8 cellular contexts compared by ENCODE assay signal in the genomic region with DNA sequence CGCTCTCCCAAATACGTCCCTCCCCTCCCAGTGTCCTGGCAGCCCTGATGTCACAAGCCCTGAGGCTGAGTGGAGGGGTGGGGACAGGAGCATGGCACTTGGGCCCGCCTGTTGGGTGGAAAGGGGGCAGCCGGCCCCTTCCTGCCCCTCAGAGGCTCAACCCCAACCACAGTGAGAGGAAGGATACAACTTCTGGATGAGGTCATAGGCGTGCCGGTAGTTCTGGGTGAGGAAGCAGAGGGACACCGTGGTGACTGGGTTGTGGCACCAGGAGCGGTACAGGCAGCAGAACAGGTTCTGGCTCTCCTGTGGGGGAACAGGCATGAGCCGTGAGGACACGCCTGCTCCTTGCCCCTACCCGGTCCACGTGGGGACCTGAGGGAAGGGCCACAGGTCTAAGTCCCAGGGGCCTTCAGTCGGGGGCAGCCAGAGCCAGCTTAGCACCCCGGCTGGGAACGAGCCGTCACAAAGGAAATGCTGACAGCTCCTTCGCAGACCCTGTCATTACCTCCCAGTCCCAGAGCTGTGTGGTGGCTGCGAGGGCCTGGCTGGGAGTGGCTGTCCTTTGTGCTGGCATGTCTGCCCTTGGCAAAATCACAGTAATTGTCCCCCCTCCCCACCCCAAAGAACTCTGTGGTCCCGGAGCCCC. TPM values are rescaled to one million over a fixed set of nuclear protein-coding genes. Genes with fewer than 3 reads are reported as not detected.
A peak's percentile ranks its signal among the peaks of the same experiment; 100 is the strongest.
DNase-seq lines count a peak whose midpoint lies in the region; ATAC-seq and TF ChIP-seq lines count a peak whose summit lies in the region.

No MANE protein-coding gene starts in this region.

- H3K9ac ChIP-seq in mucosa of stomach (ENCODE audit: low read length): peak overlapping the region; percentile 32

- peaks cover 0 to 100% of the 10 kb centered on the region in 2 donors for H3K4me1 ChIP-seq in right atrium auricular region
- H3K4me1 ChIP-seq in mucosa of stomach (ENCODE audit: control insufficient read depth, insufficient read depth, low read length): peaks cover 55% of the 10 kb centered on the region
- H3K4me1 ChIP-seq in aorta (ENCODE audit: control insufficient read depth in 1 of 2, insufficient read depth in 2 of 2, low read length in 2 of 2): peaks cover 0 to 6% of the 10 kb centered on the region in 2 donors

- intact Hi-C loops in left cardiac atrium (cut with DNase I): no loop called here
- intact Hi-C loops in aorta (cut with DNase I): no loop called here

- H3K9me3 ChIP-seq in right atrium auricular region: no peaks in the 10 kb centered on the region
- no peaks in the 10 kb centered on the region for H3K9me3 ChIP-seq in mucosa of stomach (ENCODE audit: control insufficient read depth, low read length)
- H3K9me3 ChIP-seq in aorta (ENCODE audit: control insufficient read depth, low read length): no peaks in the 10 kb centered on the region

- in situ Hi-C loops in T47D (cut with HindIII; ENCODE audit: low pct_unique_long_range_greater_than_20kb, low sequenced_read_pairs): no loop called here

- H3K4me3 ChIP-seq in right atrium auricular region (no peak overlapping the region), mucosa of stomach (ENCODE audit: low read length) (no peak overlapping the region), aorta (ENCODE audit: low read length in 2 of 2) (no peak overlapping the region)

- no peak for DNase-seq in right atrium auricular region (ENCODE audit: low spot score)
- DNase-seq in left cardiac atrium: no peak
- peak; percentile 89 to 91 for DNase-seq in T47D (ENCODE audit: low read depth in 1 of 2, low spot score in 1 of 2)
- DNase-seq in aorta: no peak
- no peak for DNase-seq in HCEC 1CT
- no peak for DNase-seq in DMS 273 treated with DMSO at 0.1 percent for 48 hours (lab: John Stamatoyannopoulos, UW)

- H3K27ac ChIP-seq in right atrium auricular region (peak overlapping the region; percentile 85 to 93), aorta (ENCODE audit: low read depth in 1 of 2, low read length in 2 of 2) (peak overlapping the region; percentile 6 to 10)

- H3K27me3 ChIP-seq in right atrium auricular region: no peaks in the 10 kb centered on the region
- no peaks in the 10 kb centered on the region for H3K27me3 ChIP-seq in mucosa of stomach (ENCODE audit: control insufficient read depth, insufficient read depth, low read length)
- no peaks in the 10 kb centered on the region for H3K27me3 ChIP-seq in aorta (ENCODE audit: control insufficient read depth in 1 of 2, insufficient read depth in 2 of 2, low read length in 1 of 2)

- ATAC-seq in left cardiac atrium (no peak), aorta (ENCODE audit: low FRiP score) (no peak), GM21423 (IDR thresholded peaks at IDR 0.05; ENCODE audit: unreplicated experiment) (no peak)

- 15 to 21% methylated on average over 19 of the region's 19 CpGs for WGBS in aorta, 2 donors

- H3K36me3 ChIP-seq in right atrium auricular region (no peaks in the 10 kb centered on the region), mucosa of stomach (ENCODE audit: control insufficient read depth, insufficient read depth, low read length) (no peaks in the 10 kb centered on the region), aorta (ENCODE audit: control insufficient read depth in 1 of 2, insufficient read depth in 2 of 2, low read length in 1 of 2) (no peaks in the 10 kb centered on the region)

- TF ChIP-seq CTCF in right atrium auricular region (IDR thresholded peaks at IDR 0.05): no peak

RNA-seq across cellular contexts. Expression of a gene that starts 11.2 kb away (rescaled TPM):
- 10 to 100 TPM; 35.3 to 44.7 TPM for total RNA-seq in right atrium auricular region
- total RNA-seq in left cardiac atrium: 10 to 100 TPM; 50.7 to 51.4 TPM
- 10 to 100 TPM; 65.7 to 87.4 TPM for total RNA-seq in aorta
- 10 to 100 TPM; 22.0 to 33.4 TPM for polyA plus RNA-seq in aorta

RNA-seq across cellular contexts. Expression of a gene that starts 50.7 kb away (rescaled TPM):
- total RNA-seq in right atrium auricular region (1 to 10 TPM in 1 of 2 donors, under 1 TPM in 1; 0.39 to 2.2 TPM), left cardiac atrium (1 to 10 TPM; 1.4 to 4.0 TPM), aorta (10 to 100 TPM; 14.2 to 21.9 TPM)
- polyA plus RNA-seq in aorta: 10 to 100 TPM; 19.4 to 98.6 TPM

Comparison
In these comparisons a context has a peak if more than half of its experiments do, and no peak if none do; other contexts are left out.
1. DNase-seq: peak in T47D (2 of 2); none in right atrium auricular region (single experiment), left cardiac atrium (single experiment), aorta (0 of 2), HCEC 1CT (single experiment) and DMS 273 treated with DMSO at 0.1 percent for 48 hours (single experiment).